ENCODE assay signal across 8 cellular contexts in the genomic region with DNA sequence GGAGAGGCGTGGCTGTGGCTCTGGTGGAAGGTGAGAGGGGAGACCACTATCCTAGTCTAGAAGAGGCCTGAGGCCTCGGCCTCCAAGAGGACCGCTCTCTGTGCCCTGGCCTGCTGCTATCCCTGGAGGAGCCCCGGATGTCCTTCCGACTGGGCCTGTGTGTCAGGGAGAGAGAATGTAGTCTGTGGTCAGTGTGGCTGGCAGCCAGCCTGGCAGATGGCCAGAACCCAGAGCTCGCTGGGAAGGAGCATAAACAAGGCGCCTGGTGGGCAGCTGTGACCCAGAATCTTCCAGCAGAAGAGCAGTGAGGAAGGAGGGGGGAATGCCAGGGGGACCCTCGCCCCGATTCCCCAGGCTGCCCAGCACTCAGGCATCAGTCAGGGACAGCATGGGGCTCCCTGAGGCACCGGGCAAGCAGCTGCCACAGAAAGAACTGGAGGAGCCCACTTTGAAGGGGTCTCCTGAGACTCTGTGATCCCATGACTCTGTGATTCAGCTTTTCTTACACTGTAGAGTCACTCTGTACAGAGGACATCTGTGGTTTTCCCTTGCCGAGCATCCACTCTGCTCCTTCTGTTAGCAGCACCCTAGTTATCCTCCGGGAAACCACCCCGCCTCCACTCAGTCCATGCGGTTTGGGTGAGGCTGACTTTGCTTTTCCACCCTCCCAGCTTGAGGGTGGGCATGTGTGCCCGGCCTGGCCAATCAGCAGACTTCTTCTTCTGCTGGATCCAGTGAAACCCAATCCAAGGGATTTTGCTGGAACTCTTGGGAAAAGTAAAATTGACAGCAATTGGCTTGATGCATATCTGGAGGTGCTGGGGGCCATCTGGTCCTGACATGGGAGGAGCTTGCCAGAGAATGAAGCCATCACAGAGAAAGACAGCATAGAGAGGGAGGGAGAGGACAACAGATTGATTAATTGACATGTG. TPM values are rescaled to one million over a fixed set of nuclear protein-coding genes. Genes with fewer than 3 reads are reported as not detected.
DNase-seq lines count a peak whose midpoint lies in the region; ATAC-seq, FAIRE-seq and TF ChIP-seq lines count a peak whose summit lies in the region.

No MANE protein-coding gene starts in this region.

- H3K36me3 ChIP-seq in brain microvascular endothelial cell (replicated peaks) (no peaks in the 10 kb centered on the region), iPS-15b (ENCODE audit: control insufficient read depth, insufficient read depth, low read length) (no peaks in the 10 kb centered on the region)

- H3K9ac ChIP-seq in iPS-15b (ENCODE audit: low read depth, low read length), result peak overlapping the region; percentile 79

- peak overlapping the region; percentile 97 for H3K27ac ChIP-seq in brain microvascular endothelial cell

- H3K27me3 ChIP-seq in brain microvascular endothelial cell (replicated peaks) (no peaks in the 10 kb centered on the region), iPS-15b (ENCODE audit: control insufficient read depth, insufficient read depth, low read length) (no peaks in the 10 kb centered on the region)

- ATAC-seq in sciatic nerve (peak; percentile 96), GM18867 (IDR thresholded peaks at IDR 0.05; ENCODE audit: unreplicated experiment) (no peak)

- DNase-seq in NCI-H226 (peak; percentile 99), brain microvascular endothelial cell (peak; percentile 99), sciatic nerve (ENCODE audit: low spot score) (peak; percentile 95)
- no peak for DNase-seq in activated CD4-positive, alpha-beta T cell treated with anti-CD3 and anti-CD28 coated beads, Interleukin-2, amount 50 U/mL, for 4 hours
- no peak for DNase-seq in activated effector memory CD4-positive, alpha-beta T cell treated with anti-CD3 and anti-CD28 coated beads, Interleukin-2, amount 50 U/mL, for 16 hours

- TF ChIP-seq CTCF in brain microvascular endothelial cell (IDR thresholded peaks at IDR 0.05; ENCODE audit: low read depth, low read length, missing control alignments), result no peak

- in situ Hi-C loops in brain microvascular endothelial cell (cut with HindIII; ENCODE audit: low pct_ligation_motif_present, low sequenced_read_pairs), result no loop called here

- H3K9me3 ChIP-seq in iPS-15b (ENCODE audit: control insufficient read depth, insufficient read depth, low read length), result no peaks in the 10 kb centered on the region

- H3K4me3 ChIP-seq in brain microvascular endothelial cell (ENCODE audit: low read depth, low read length), result peak overlapping the region; percentile 30
- H3K4me3 ChIP-seq in iPS-15b (ENCODE audit: low read depth, low read length), result peak overlapping the region; percentile 20

- peaks cover 38% of the 10 kb centered on the region for H3K4me1 ChIP-seq in iPS-15b (ENCODE audit: control insufficient read depth, insufficient read depth, low read length)

- intact Hi-C loops in sciatic nerve (cut with DNase I), result no loop called here

- peak; percentile 3 for FAIRE-seq in G401.6 (lab: Jason Lieb, UNC)

RNA-seq across cellular contexts. Expression of a gene that starts 46.2 kb away (rescaled TPM):
- total RNA-seq in sciatic nerve, result 26.6 TPM

Comparison
In these comparisons a context has a peak if more than half of its experiments do, and no peak if none do; other contexts are left out.
1. DNase-seq: peak in NCI-H226 (single experiment), brain microvascular endothelial cell (single experiment) and sciatic nerve (single experiment); none in activated CD4-positive, alpha-beta T cell treated with anti-CD3 and anti-CD28 coated beads, Interleukin-2, amount 50 U/mL, for 4 hours (0 of 2) and activated effector memory CD4-positive, alpha-beta T cell treated with anti-CD3 and anti-CD28 coated beads, Interleukin-2, amount 50 U/mL, for 16 hours (single experiment).